ENCODE assay signal across 1 cellular context in genomic region chr7:20798694-20799121, GRCh38.
TF ChIP-seq lines count a peak whose summit lies in the region.

No MANE protein-coding gene starts in this region.

TF ChIP-seq in H1, 55 proteins besides CTCF, POLR2A, EP300 and RAD21 (continued from another document):
- TF ChIP-seq CHD7 (IDR thresholded peaks at IDR 0.05; ENCODE audit: insufficient replicate concordance, low read length) (no peak), GABPA (IDR thresholded peaks at IDR 0.05; ENCODE audit: borderline replicate concordance, insufficient read depth, low read length) (no peak), YY1 (IDR thresholded peaks at IDR 0.05; ENCODE audit: low read depth, low read length) (no peak), RBBP5 (IDR thresholded peaks at IDR 0.05; ENCODE audit: borderline replicate concordance, low read depth, low read length) (no peak; the same call in 1 of the 2 replicates), MAFK (IDR thresholded peaks at IDR 0.05; ENCODE audit: low read depth, low read length) (no peak), TAF1 (IDR thresholded peaks at IDR 0.05; ENCODE audit: low read depth, low read length) (no peak), BRCA1 (IDR thresholded peaks at IDR 0.05; ENCODE audit: low read depth, low read length) (no peak), JUN (IDR thresholded peaks at IDR 0.05; ENCODE audit: low read depth, low read length) (no peak), KDM5A (IDR thresholded peaks at IDR 0.05; ENCODE audit: low read length) (no peak), FOSL1 (IDR thresholded peaks at IDR 0.05; ENCODE audit: insufficient read depth, low read depth, low read length) (no peak), NANOG (IDR thresholded peaks at IDR 0.05; ENCODE audit: insufficient read depth, low read depth, low read length, poor library complexity, severe bottlenecking) (peak; percentile 62), ATF2 (IDR thresholded peaks at IDR 0.05; ENCODE audit: low read length) (no peak), BACH1 (IDR thresholded peaks at IDR 0.05; ENCODE audit: low read length) (no peak), KDM1A (IDR thresholded peaks at IDR 0.05; ENCODE audit: borderline replicate concordance, low read length) (no peak), CHD2 (IDR thresholded peaks at IDR 0.05; ENCODE audit: low read length) (no peak), SIN3A (conservative IDR thresholded peaks at IDR 0.05 in 1 of 2, IDR thresholded peaks at IDR 0.05 in 1 of 2; ENCODE audit: low read depth in 1 of 2, low read length in 2 of 2) (no peak), PHF8 (conservative IDR thresholded peaks at IDR 0.05; ENCODE audit: low read depth, low read length) (no peak), ZNF274 (IDR thresholded peaks at IDR 0.05; ENCODE audit: borderline replicate concordance, extremely low read depth, low read length) (no peak), POLR2AphosphoS5 (IDR thresholded peaks at IDR 0.05; ENCODE audit: low read depth, low read length) (no peak), POU5F1 (IDR thresholded peaks at IDR 0.05; ENCODE audit: low read depth, low read length) (no peak), GTF2F1 (IDR thresholded peaks at IDR 0.05; ENCODE audit: borderline replicate concordance, low read depth, low read length) (no peak), TAF7 (optimal IDR thresholded peaks at IDR 0.05; ENCODE audit: borderline replicate concordance, low read depth, low read length) (peak; percentile 32), RNF2 (IDR thresholded peaks at IDR 0.05; ENCODE audit: borderline replicate concordance, low read depth, low read length, missing control alignments, poor library complexity, severe bottlenecking) (no peak)
